ENCODE assay signal across 9 cellular contexts in genomic region chr7:82481499-82482097, GRCh38. TPM values are rescaled to one million over a fixed set of nuclear protein-coding genes. Genes with fewer than 3 reads are reported as not detected.
DNase-seq lines count a peak whose midpoint lies in the region; ATAC-seq and TF ChIP-seq lines count a peak whose summit lies in the region.
"Had no signal": no experiment of that assay in that cellular context is flagged by ENCODE, and none has a peak within 500 bp of the region (broad histone marks: within the 10 kb centered on the region; RNA-seq: fewer than 3 reads in every experiment).

No MANE protein-coding gene starts in this region.

- ATAC-seq in HG02938 (IDR thresholded peaks at IDR 0.05; ENCODE audit: unreplicated experiment) (peak; percentile 75), GM21576 (IDR thresholded peaks at IDR 0.05; ENCODE audit: unreplicated experiment) (no peak)

- no peak overlapping the region for H3K4me3 ChIP-seq in Peyer's patch
- no peak overlapping the region for H3K4me3 ChIP-seq in fibroblast of pulmonary artery (replicated peaks; ENCODE audit: low read depth, low read length)
- H3K4me3 ChIP-seq in spleen: no peak overlapping the region

- no peaks in the 10 kb centered on the region for H3K9me3 ChIP-seq in Peyer's patch
- H3K9me3 ChIP-seq in spleen: peaks cover 0 to 10% (median 0%) of the 10 kb centered on the region in 8 donors

- H3K4me1 ChIP-seq in Peyer's patch (no peaks in the 10 kb centered on the region), spleen (no peaks in the 10 kb centered on the region)

- H3K36me3 ChIP-seq in Peyer's patch: no peaks in the 10 kb centered on the region
- H3K36me3 ChIP-seq in spleen: no peaks in the 10 kb centered on the region

- TF ChIP-seq CTCF in Peyer's patch (IDR thresholded peaks at IDR 0.05): peak in 5 of 6 experiments; percentile 42 to 71 (median 46)
- peak; percentile 84 for TF ChIP-seq CTCF in fibroblast of pulmonary artery (IDR thresholded peaks at IDR 0.05; ENCODE audit: low read length, missing control alignments)
- TF ChIP-seq CTCF in spleen (IDR thresholded peaks at IDR 0.05 in 8 of 11, conservative IDR thresholded peaks at IDR 0.05 in 3 of 11): peak in 9 of 11 experiments; percentile 24 to 66 (median 54)

- intact Hi-C loops in spleen (cut with DNase I; ENCODE audit: low total_unique reads): no loop called here

- WGBS in spleen, 5 donors: 82 to 92% (median 87%) methylated on average over 3 of the region's 3 CpGs

- no peaks in the 10 kb centered on the region for H3K27me3 ChIP-seq in Peyer's patch
- no peaks in the 10 kb centered on the region for H3K27me3 ChIP-seq in spleen (replicated peaks in 1 of 7)

- DNase-seq in SKM-1 treated with dmso at 0.1 percent for 144 hours (lab: John Stamatoyannopoulos, UW; ENCODE audit: unreplicated experiment) (peak; percentile 30), SKM-1 (lab: John Stamatoyannopoulos, UW; ENCODE audit: unreplicated experiment) (no peak), Peyer's patch (no peak), fibroblast of pulmonary artery (ENCODE audit: low read depth) (peak; percentile 57), spleen (no peak)
- DNase-seq in stimulated activated CD4-positive, alpha-beta T cell treated with anti-CD3 and anti-CD28 coated beads, Interleukin-4, amount 100 ng/mL, for 4 hours: no peak
- DNase-seq: activated naive CD8-positive, alpha-beta T cell treated with anti-CD3 and anti-CD28 coated beads, Interleukin-2, amount 10 ng/mL, durations not matched to agents 7 days and 5 days had no signal

- no peak for TF ChIP-seq POLR2A in Peyer's patch (IDR thresholded peaks at IDR 0.05)
- no peak for TF ChIP-seq POLR2A in spleen (IDR thresholded peaks at IDR 0.05)

- H3K27ac ChIP-seq in Peyer's patch: no peak overlapping the region
- H3K27ac ChIP-seq in spleen: no peak overlapping the region

RNA-seq across cellular contexts. Expression of gene CACNA2D1, which starts 38.0 kb away (rescaled TPM):
- total RNA-seq in Peyer's patch: 10 to 100 TPM in 2 of 4 donors, 1 to 10 TPM in 2; 5.5 to 85.0 (median 11.5) TPM
- total RNA-seq in spleen: 10 to 100 TPM; 12.3 to 24.0 (median 18.2) TPM
- 1 to 10 TPM; 1.7 to 2.5 (median 1.9) TPM for polyA plus RNA-seq in spleen
- total RNA-seq: activated naive CD8-positive, alpha-beta T cell treated with anti-CD3 and anti-CD28 coated beads, Interleukin-2, amount 10 ng/mL, durations not matched to agents 7 days and 5 days had no signal

Comparison
In these comparisons a context has a peak if more than half of its experiments do, and no peak if none do; other contexts are left out.
1. DNase-seq: peak in SKM-1 treated with dmso at 0.1 percent for 144 hours (single experiment) and fibroblast of pulmonary artery (single experiment); none in SKM-1 (single experiment), Peyer's patch (0 of 3), spleen (single experiment) and stimulated activated CD4-positive, alpha-beta T cell treated with anti-CD3 and anti-CD28 coated beads, Interleukin-4, amount 100 ng/mL, for 4 hours (0 of 2).
2. Peak in every context shown above with its lines, with median percentiles within 50 percentile points of each other: CTCF ChIP-seq.